In the genomic region with DNA sequence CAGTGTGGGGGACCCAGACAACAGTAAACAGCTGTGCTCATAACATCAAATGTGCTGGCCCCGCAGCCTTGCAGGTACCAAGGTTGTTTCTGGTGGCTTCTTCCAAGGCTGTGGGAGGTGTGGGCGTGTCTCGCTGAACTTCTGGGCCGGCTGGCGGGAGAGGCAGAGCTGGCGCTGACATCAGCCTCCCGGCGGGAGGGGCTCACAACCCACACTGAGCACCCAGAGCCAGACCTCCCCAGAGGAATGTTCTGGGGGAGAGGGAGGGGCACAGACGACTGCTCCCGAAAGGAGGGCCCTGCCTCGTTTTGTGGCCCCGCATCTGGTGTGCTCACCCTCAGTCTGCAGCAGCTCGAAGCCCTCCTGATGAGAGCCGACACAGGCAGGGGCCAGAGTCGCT, we compare ENCODE assay signal across 10 cellular contexts. TPM values are rescaled to one million over a fixed set of nuclear protein-coding genes. Genes with fewer than 3 reads are reported as not detected.
DNase-seq lines count a peak whose midpoint lies in the region; ATAC-seq and TF ChIP-seq lines count a peak whose summit lies in the region.
"Had no signal": no experiment of that assay in that cellular context is flagged by ENCODE, and none has a peak within 500 bp of the region (broad histone marks: within the 10 kb centered on the region; RNA-seq: fewer than 3 reads in every experiment).

No MANE protein-coding gene starts in this region.

- intact Hi-C loops in PC-9 (cut with micrococcal nuclease; ENCODE audit: unreplicated experiment), result loop anchor here (1.0 to 10.0 kb wide), 3 partner anchors 11 to 734 kb away; no protein-coding TSS in a partner anchor
- intact Hi-C loops in left ventricle myocardium superior (cut with micrococcal nuclease), result no loop called here
- intact Hi-C loops in sciatic nerve (cut with DNase I), result no loop called here

- no peaks in the 10 kb centered on the region for H4K20me1 ChIP-seq in PC-9 (ENCODE audit: insufficient read depth)

- H3F3A ChIP-seq in PC-9 (ENCODE audit: insufficient read depth, low read depth), result peaks cover 23% of the 10 kb centered on the region

- no peaks in the 10 kb centered on the region for H3K36me3 ChIP-seq in PC-9 (ENCODE audit: low read depth)
- H3K36me3 ChIP-seq: upper lobe of left lung had no signal

- peaks cover 30% of the 10 kb centered on the region for H3K4me1 ChIP-seq in PC-9 (replicated peaks; ENCODE audit: insufficient read depth)

- BruUV-seq in PC-9 (replicated peaks; lab: Mats Ljungman, UMichigan), result no TSS peak

- no peak overlapping the region for H3K4me3 ChIP-seq in PC-9
- H3K4me3 ChIP-seq: A549, upper lobe of left lung had no signal

- no peak for TF ChIP-seq CTCF in PC-9 (conservative IDR thresholded peaks at IDR 0.05)

- ATAC-seq in left ventricle myocardium superior (peak; percentile 50), sciatic nerve (peak; percentile 18), HG03097 (IDR thresholded peaks at IDR 0.05; ENCODE audit: low FRiP score, unreplicated experiment) (no peak)

- H3K27me3 ChIP-seq in PC-9 (ENCODE audit: insufficient read depth, low read depth), result no peaks in the 10 kb centered on the region
- H3K27me3 ChIP-seq: upper lobe of left lung had no signal

- peak overlapping the region; percentile 29; the same call in 1 of the 2 replicates for H3K4me2 ChIP-seq in PC-9
- H3K4me2 ChIP-seq: A549 had no signal

- peak; percentile 47 for DNase-seq in NCI-H2029 (lab: John Stamatoyannopoulos, UW)
- no peak for DNase-seq in NCI-H2029 treated with DMSO at 0.1 percent for 48 hours (lab: John Stamatoyannopoulos, UW)
- DNase-seq in PC-9, result peak in 1 of 2 experiments; percentile 71
- DNase-seq in left ventricle myocardium superior, result peak; percentile 78
- DNase-seq in sciatic nerve (ENCODE audit: low spot score), result no peak
- DNase-seq in HK-2 (ENCODE audit: unreplicated experiment), result no peak
- no peak for DNase-seq in activated CD4-positive, alpha-beta T cell treated with anti-CD3 and anti-CD28 coated beads, Interleukin-2, amount 50 U/mL, for 4 hours

- H3K79me2 ChIP-seq in PC-9 (ENCODE audit: low read depth), result no peaks in the 10 kb centered on the region

- no peak overlapping the region for H2AFZ ChIP-seq in PC-9

- H3K9me2 ChIP-seq in PC-9 (ENCODE audit: insufficient read depth), result no peaks in the 10 kb centered on the region

- CTCF ChIA-PET in PC-9 (lab: Charles Lee), result interaction anchor here (0.7 to 2.9 kb wide), 4 partner anchors 11 to 779 kb away, joined by 3 to 16 read pairs (median 3); no protein-coding TSS in a partner anchor

- no peak overlapping the region for H3K27ac ChIP-seq in PC-9
- H3K27ac ChIP-seq: upper lobe of left lung had no signal

- H3K9me3 ChIP-seq in PC-9 (ENCODE audit: insufficient read depth, low read depth), result no peaks in the 10 kb centered on the region
- H3K9me3 ChIP-seq: A549, upper lobe of left lung had no signal

- POLR2A ChIA-PET in PC-9 (lab: Charles Lee; ENCODE audit: unreplicated experiment), result interaction anchor here (0.6 to 3.5 kb wide), 3 partner anchors 9 to 13 kb away, joined by 3 to 77 read pairs (median 4); no protein-coding TSS in a partner anchor

RNA-seq across cellular contexts. Expression of a gene that starts 6.9 kb away (rescaled TPM):
- 174 and 207 TPM in 2 replicates for total RNA-seq in PC-9 (2021)
- total RNA-seq in left ventricle myocardium superior, result 230 TPM
- 31.7 TPM for total RNA-seq in sciatic nerve

Comparison
In these comparisons a context has a peak if more than half of its experiments do, and no peak if none do; other contexts are left out.
1. DNase-seq: peak in NCI-H2029 (single experiment) and left ventricle myocardium superior (single experiment); none in NCI-H2029 treated with DMSO at 0.1 percent for 48 hours (single experiment), sciatic nerve (single experiment), HK-2 (single experiment) and activated CD4-positive, alpha-beta T cell treated with anti-CD3 and anti-CD28 coated beads, Interleukin-2, amount 50 U/mL, for 4 hours (0 of 2).